1 cellular context compared by ENCODE assay signal in the genomic region with DNA sequence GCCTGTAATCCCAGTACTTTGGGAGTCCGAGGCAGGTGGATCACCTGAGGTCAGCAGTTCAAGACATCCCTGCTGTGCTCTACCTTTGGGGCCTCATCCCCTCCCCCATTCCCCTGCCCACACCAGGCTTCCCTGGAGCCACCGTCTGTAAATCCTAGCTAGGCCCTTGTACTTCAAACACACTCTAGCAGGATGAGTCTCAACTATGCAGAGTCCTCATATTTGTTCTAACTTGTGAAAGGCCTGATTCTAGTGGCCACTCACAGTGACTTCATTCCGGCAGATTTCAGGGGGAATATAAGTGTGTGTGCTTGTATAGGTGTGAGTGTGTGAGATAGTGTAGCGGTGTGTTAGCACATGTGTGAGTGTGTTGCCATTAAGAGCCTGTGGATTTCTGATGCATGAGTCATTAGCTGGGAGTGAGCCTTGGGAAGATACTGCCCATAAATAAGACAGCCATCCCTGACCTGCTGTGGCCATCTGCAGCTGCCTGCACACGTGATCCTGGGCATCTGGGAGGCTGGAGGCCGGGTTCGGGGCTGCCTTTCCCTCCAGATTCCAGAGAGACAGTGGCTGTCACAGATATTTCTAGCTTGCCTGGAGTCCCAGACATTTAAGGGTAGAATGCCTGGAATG.
TF ChIP-seq lines count a peak whose summit lies in the region.

No MANE protein-coding gene starts in this region.

TF ChIP-seq in HEK293, 187 proteins besides CTCF, POLR2A, EP300 and RAD21 (continued from another document):
- TF ChIP-seq ZNF398 (tag by site-specific recombination; IDR thresholded peaks at IDR 0.05): peak; percentile 86
- no peak for TF ChIP-seq SCRT1 (tag by site-specific recombination; IDR thresholded peaks at IDR 0.05; ENCODE audit: borderline replicate concordance)
- no peak for TF ChIP-seq ZNF350 (tag by site-specific recombination; IDR thresholded peaks at IDR 0.05)
